ENCODE assay signal across 2 cellular contexts in the genomic region with DNA sequence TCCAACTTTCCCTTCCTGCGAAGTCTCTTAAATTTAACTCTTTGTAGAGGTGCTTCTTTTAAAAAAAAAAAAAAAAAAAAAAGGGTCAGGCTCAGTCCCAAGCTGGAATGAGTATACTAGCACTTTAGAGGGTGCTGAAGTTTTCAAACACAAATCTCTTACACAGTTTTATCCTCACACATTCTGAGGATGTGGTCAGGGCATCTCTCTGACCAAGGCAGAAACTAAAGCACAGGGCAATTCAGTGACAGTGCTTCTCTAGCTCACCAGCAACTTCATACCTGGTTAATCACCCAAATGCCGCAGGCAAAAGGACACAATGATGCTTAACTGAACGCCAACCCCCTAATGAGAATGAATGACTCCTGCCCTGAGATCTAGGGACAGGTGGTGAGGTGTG.
TF ChIP-seq lines count a peak whose summit lies in the region.

No MANE protein-coding gene starts in this region.

TF ChIP-seq in IMR-90, 13 proteins besides CTCF, POLR2A, EP300 and RAD21:
- TF ChIP-seq MAFK (IDR thresholded peaks at IDR 0.05; ENCODE audit: low read depth, low read length) (no peak), MXI1 (IDR thresholded peaks at IDR 0.05; ENCODE audit: borderline replicate concordance, low read depth, low read length) (no peak), BHLHE40 (IDR thresholded peaks at IDR 0.05; ENCODE audit: low read depth, low read length) (no peak), RCOR1 (IDR thresholded peaks at IDR 0.05; ENCODE audit: insufficient replicate concordance, low read length) (no peak), CHD1 (IDR thresholded peaks at IDR 0.05; ENCODE audit: low read depth, low read length) (no peak), NFE2L2 (IDR thresholded peaks at IDR 0.05; ENCODE audit: low read depth, low read length) (no peak), SMC3 (IDR thresholded peaks at IDR 0.05; ENCODE audit: low read depth, low read length) (no peak), ELK1 (IDR thresholded peaks at IDR 0.05; ENCODE audit: borderline replicate concordance, low read depth, low read length) (no peak), RFX5 (IDR thresholded peaks at IDR 0.05; ENCODE audit: low read depth, low read length) (no peak), CEBPB (IDR thresholded peaks at IDR 0.05; ENCODE audit: low read depth, low read length) (no peak), FOS (IDR thresholded peaks at IDR 0.05; ENCODE audit: low read depth, low read length) (no peak), MAZ (IDR thresholded peaks at IDR 0.05; ENCODE audit: borderline replicate concordance, low read depth, low read length) (no peak)
- TF ChIP-seq, protein P1, sequence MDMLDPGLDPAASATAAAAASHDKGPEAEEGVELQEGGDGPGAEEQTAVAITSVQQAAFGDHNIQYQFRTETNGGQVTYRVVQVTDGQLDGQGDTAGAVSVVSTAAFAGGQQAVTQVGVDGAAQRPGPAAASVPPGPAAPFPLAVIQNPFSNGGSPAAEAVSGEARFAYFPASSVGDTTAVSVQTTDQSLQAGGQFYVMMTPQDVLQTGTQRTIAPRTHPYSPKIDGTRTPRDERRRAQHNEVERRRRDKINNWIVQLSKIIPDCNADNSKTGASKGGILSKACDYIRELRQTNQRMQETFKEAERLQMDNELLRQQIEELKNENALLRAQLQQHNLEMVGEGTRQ (IDR thresholded peaks at IDR 0.05; ENCODE audit: low read depth, low read length): no peak

TF ChIP-seq in H1, 55 proteins besides CTCF, POLR2A, EP300 and RAD21:
- TF ChIP-seq SRF (IDR thresholded peaks at IDR 0.05; ENCODE audit: low read depth, low read length) (no peak), SAP30 (IDR thresholded peaks at IDR 0.05; ENCODE audit: insufficient read depth, insufficient replicate concordance, low read length) (no peak), SIX5 (IDR thresholded peaks at IDR 0.05; ENCODE audit: low read depth, low read length) (no peak), RNF2 (IDR thresholded peaks at IDR 0.05; ENCODE audit: borderline replicate concordance, low read depth, low read length, missing control alignments, poor library complexity, severe bottlenecking) (no peak), ZNF274 (IDR thresholded peaks at IDR 0.05; ENCODE audit: borderline replicate concordance, extremely low read depth, low read length) (no peak), SIN3A (conservative IDR thresholded peaks at IDR 0.05 in 1 of 2, IDR thresholded peaks at IDR 0.05 in 1 of 2; ENCODE audit: low read depth in 1 of 2, low read length in 2 of 2) (no peak), TBP (IDR thresholded peaks at IDR 0.05; ENCODE audit: low read depth, low read length) (no peak), CREB1 (IDR thresholded peaks at IDR 0.05) (no peak), YY1 (IDR thresholded peaks at IDR 0.05; ENCODE audit: low read depth, low read length) (no peak), CBX5 (IDR thresholded peaks at IDR 0.05; ENCODE audit: low read depth, low read length) (no peak), POLR2AphosphoS5 (IDR thresholded peaks at IDR 0.05; ENCODE audit: low read depth, low read length) (no peak), CHD2 (IDR thresholded peaks at IDR 0.05; ENCODE audit: low read length) (no peak), TAF7 (optimal IDR thresholded peaks at IDR 0.05; ENCODE audit: borderline replicate concordance, low read depth, low read length) (no peak), TCF12 (IDR thresholded peaks at IDR 0.05; ENCODE audit: low read depth, low read length) (no peak), RBBP5 (IDR thresholded peaks at IDR 0.05; ENCODE audit: borderline replicate concordance, low read depth, low read length) (no peak), MAX (IDR thresholded peaks at IDR 0.05) (no peak), NRF1 (IDR thresholded peaks at IDR 0.05; ENCODE audit: low read depth, low read length) (no peak), TAF1 (IDR thresholded peaks at IDR 0.05; ENCODE audit: low read depth, low read length) (no peak), FOSL1 (IDR thresholded peaks at IDR 0.05; ENCODE audit: insufficient read depth, low read depth, low read length) (no peak)
